Comparison of ENCODE assay signal across 16 cellular contexts in genomic region chr7:45069444-45070253, GRCh38. TPM values are rescaled to one million over a fixed set of nuclear protein-coding genes. Genes with fewer than 3 reads are reported as not detected.
DNase-seq lines count a peak whose midpoint lies in the region; ATAC-seq and TF ChIP-seq lines count a peak whose summit lies in the region.
"Had no signal": no experiment of that assay in that cellular context is flagged by ENCODE, and none has a peak within 500 bp of the region (broad histone marks: within the 10 kb centered on the region; RNA-seq: fewer than 3 reads in every experiment).

No MANE protein-coding gene starts in this region.

- no peak for TF ChIP-seq POLR2A in prostate gland (IDR thresholded peaks at IDR 0.05)

- H3K27ac ChIP-seq in prostate gland (no peak overlapping the region), PC-9 (no peak overlapping the region)
- H3K27ac ChIP-seq: heart left ventricle, pancreas had no signal

- no peaks in the 10 kb centered on the region for H3K9me2 ChIP-seq in PC-9 (ENCODE audit: insufficient read depth)

- H3K9me3 Mint-ChIP-seq in activated CD4-positive, alpha-beta T cell treated with anti-CD3 and anti-CD28 coated beads, Interleukin-2, amount 10 ng/mL, durations not matched to agents 24 days and 14 days: no peaks in the 10 kb centered on the region
- no peaks in the 10 kb centered on the region for H3K9me3 Mint-ChIP-seq in activated T-helper 2 cell treated with anti-CD3 and anti-CD28 coated beads, Interferon-gamma antibody, Interleukin-2, Interleukin-4, amounts not matched to agents 10 μg/mL and 5 μg/mL and 100 μg/mL, durations not matched to agents 14 hours and 24 hours and 36 hours
- no peaks in the 10 kb centered on the region for H3K9me3 Mint-ChIP-seq in naive thymus-derived CD8-positive, alpha-beta T cell

- H3K4me1 ChIP-seq in prostate gland (replicated peaks) (no peaks in the 10 kb centered on the region), PC-9 (replicated peaks; ENCODE audit: insufficient read depth) (peaks cover 10% of the 10 kb centered on the region)
- H3K4me1 ChIP-seq: pancreas had no signal

- peaks cover 0 to 3% of the 10 kb centered on the region in 2 donors for H3K36me3 ChIP-seq in prostate gland
- no peaks in the 10 kb centered on the region; the same call in 1 of the 2 replicates for H3K36me3 ChIP-seq in PC-9 (ENCODE audit: low read depth)

- no TSS peak for BruUV-seq in PC-9 (replicated peaks; lab: Mats Ljungman, UMichigan)

- no peaks in the 10 kb centered on the region for H3K79me2 ChIP-seq in PC-9 (ENCODE audit: low read depth)

- no peak overlapping the region for H2AFZ ChIP-seq in PC-9

- H4K20me1 ChIP-seq in PC-9 (ENCODE audit: insufficient read depth): no peaks in the 10 kb centered on the region

- intact Hi-C loops in activated CD4-positive, alpha-beta T cell treated with anti-CD3 and anti-CD28 coated beads, Interleukin-2, amount 10 ng/mL, durations not matched to agents 24 days and 14 days (cut with micrococcal nuclease): no loop called here
- intact Hi-C loops in activated T-helper 2 cell treated with anti-CD3 and anti-CD28 coated beads, Interferon-gamma antibody, Interleukin-2, Interleukin-4, amounts not matched to agents 10 μg/mL and 5 μg/mL and 100 μg/mL, durations not matched to agents 14 hours and 24 hours and 36 hours (cut with micrococcal nuclease): no loop called here
- intact Hi-C loops in prostate gland (cut with DNase I) (no loop called here), PC-9 (cut with micrococcal nuclease; ENCODE audit: unreplicated experiment) (no loop called here)

- H3K27ac Mint-ChIP-seq in activated CD4-positive, alpha-beta T cell treated with anti-CD3 and anti-CD28 coated beads, Interleukin-2, amount 10 ng/mL, durations not matched to agents 24 days and 14 days: peak overlapping the region; percentile 34
- peak overlapping the region; percentile 42 for H3K27ac Mint-ChIP-seq in activated T-helper 2 cell treated with anti-CD3 and anti-CD28 coated beads, Interferon-gamma antibody, Interleukin-2, Interleukin-4, amounts not matched to agents 10 μg/mL and 5 μg/mL and 100 μg/mL, durations not matched to agents 14 hours and 24 hours and 36 hours
- H3K27ac Mint-ChIP-seq in naive thymus-derived CD8-positive, alpha-beta T cell: peak overlapping the region in 6 of 10 donors; percentile 10 to 66 (median 37)

- H3K27me3 ChIP-seq in prostate gland (replicated peaks; ENCODE audit: insufficient read depth) (no peaks in the 10 kb centered on the region), PC-9 (ENCODE audit: insufficient read depth, low read depth) (no peaks in the 10 kb centered on the region)
- H3K27me3 ChIP-seq: heart left ventricle, pancreas had no signal

- peaks cover 64% of the 10 kb centered on the region for H3K36me3 Mint-ChIP-seq in activated CD4-positive, alpha-beta T cell treated with anti-CD3 and anti-CD28 coated beads, Interleukin-2, amount 10 ng/mL, durations not matched to agents 24 days and 14 days (ENCODE audit: low read depth)
- H3K36me3 Mint-ChIP-seq in activated T-helper 2 cell treated with anti-CD3 and anti-CD28 coated beads, Interferon-gamma antibody, Interleukin-2, Interleukin-4, amounts not matched to agents 10 μg/mL and 5 μg/mL and 100 μg/mL, durations not matched to agents 14 hours and 24 hours and 36 hours (ENCODE audit: low read depth): peaks cover 71% of the 10 kb centered on the region
- H3K36me3 Mint-ChIP-seq in naive thymus-derived CD8-positive, alpha-beta T cell: peaks cover 5 to 95% (median 6%) of the 10 kb centered on the region in 3 donors

- no peaks in the 10 kb centered on the region for H3K9me3 ChIP-seq in prostate gland
- no peaks in the 10 kb centered on the region for H3K9me3 ChIP-seq in PC-9 (ENCODE audit: insufficient read depth, low read depth)
- H3K9me3 ChIP-seq: heart left ventricle, pancreas had no signal

- H3K27me3 Mint-ChIP-seq in activated CD4-positive, alpha-beta T cell treated with anti-CD3 and anti-CD28 coated beads, Interleukin-2, amount 10 ng/mL, durations not matched to agents 24 days and 14 days: no peaks in the 10 kb centered on the region
- no peaks in the 10 kb centered on the region for H3K27me3 Mint-ChIP-seq in activated T-helper 2 cell treated with anti-CD3 and anti-CD28 coated beads, Interferon-gamma antibody, Interleukin-2, Interleukin-4, amounts not matched to agents 10 μg/mL and 5 μg/mL and 100 μg/mL, durations not matched to agents 14 hours and 24 hours and 36 hours (ENCODE audit: low read depth)
- no peaks in the 10 kb centered on the region for H3K27me3 Mint-ChIP-seq in naive thymus-derived CD8-positive, alpha-beta T cell
- H3K27me3 Mint-ChIP-seq: CD4-positive, alpha-beta memory T cell had no signal

- POLR2A ChIA-PET in naive thymus-derived CD8-positive, alpha-beta T cell (lab: Charles Lee): interaction anchor here (1.0 to 1.1 kb wide), 2 partner anchors 42 to 95 kb away, joined by 3 to 4 read pairs; partner anchors contain the start of gene TBRG4
- POLR2A ChIA-PET in PC-9 (lab: Charles Lee; ENCODE audit: unreplicated experiment): no interaction called here

- no peak for DNase-seq in activated CD4-positive, alpha-beta T cell treated with anti-CD3 and anti-CD28 coated beads, Interleukin-2, amount 10 ng/mL, durations not matched to agents 24 days and 14 days
- DNase-seq in activated CD4-positive, alpha-beta T cell treated with anti-CD3 and anti-CD28 coated beads for 48 hours: no peak
- DNase-seq in activated T-helper 2 cell treated with anti-CD3 and anti-CD28 coated beads, Interferon-gamma antibody, Interleukin-2, Interleukin-4, amounts not matched to agents 10 μg/mL and 5 μg/mL and 100 μg/mL, durations not matched to agents 14 hours and 24 hours and 36 hours (ENCODE audit: low spot score): no peak
- DNase-seq in naive thymus-derived CD8-positive, alpha-beta T cell: no peak
- no peak for DNase-seq in prostate gland (ENCODE audit: low spot score)
- DNase-seq in PC-9: no peak
- DNase-seq: CD4-positive, alpha-beta memory T cell; heart left ventricle; NCI-H187; pancreas; RPMI8226; substantia nigra had no signal

- ATAC-seq in naive thymus-derived CD8-positive, alpha-beta T cell: no peak
- no peak for ATAC-seq in HG02588 (IDR thresholded peaks at IDR 0.05; ENCODE audit: unreplicated experiment)
- ATAC-seq: esophagus mucosa, heart left ventricle, pancreas had no signal

- peaks cover 25% of the 10 kb centered on the region for H3K4me1 Mint-ChIP-seq in activated CD4-positive, alpha-beta T cell treated with anti-CD3 and anti-CD28 coated beads, Interleukin-2, amount 10 ng/mL, durations not matched to agents 24 days and 14 days
- peaks cover 8% of the 10 kb centered on the region for H3K4me1 Mint-ChIP-seq in activated T-helper 2 cell treated with anti-CD3 and anti-CD28 coated beads, Interferon-gamma antibody, Interleukin-2, Interleukin-4, amounts not matched to agents 10 μg/mL and 5 μg/mL and 100 μg/mL, durations not matched to agents 14 hours and 24 hours and 36 hours (ENCODE audit: low read depth)
- peaks cover 20 to 46% (median 38%) of the 10 kb centered on the region in 4 donors for H3K4me1 Mint-ChIP-seq in naive thymus-derived CD8-positive, alpha-beta T cell

- H3K4me3 ChIP-seq in prostate gland (no peak overlapping the region), PC-9 (no peak overlapping the region)
- H3K4me3 ChIP-seq: heart left ventricle, pancreas had no signal

- peaks cover 11% of the 10 kb centered on the region; the same call in 1 of the 2 replicates for H3F3A ChIP-seq in PC-9 (ENCODE audit: insufficient read depth, low read depth)

- CTCF ChIA-PET in PC-9 (lab: Charles Lee): no interaction called here

- H3K4me3 Mint-ChIP-seq in activated CD4-positive, alpha-beta T cell treated with anti-CD3 and anti-CD28 coated beads, Interleukin-2, amount 10 ng/mL, durations not matched to agents 24 days and 14 days: no peak overlapping the region
- no peak overlapping the region for H3K4me3 Mint-ChIP-seq in activated T-helper 2 cell treated with anti-CD3 and anti-CD28 coated beads, Interferon-gamma antibody, Interleukin-2, Interleukin-4, amounts not matched to agents 10 μg/mL and 5 μg/mL and 100 μg/mL, durations not matched to agents 14 hours and 24 hours and 36 hours (ENCODE audit: low read depth)
- no peak overlapping the region for H3K4me3 Mint-ChIP-seq in naive thymus-derived CD8-positive, alpha-beta T cell
- H3K4me3 Mint-ChIP-seq: CD4-positive, alpha-beta memory T cell had no signal

- TF ChIP-seq CTCF in GM12874 (IDR thresholded peaks at IDR 0.05; ENCODE audit: insufficient read depth, low read depth, low read length): 0 out of 2 replicates have a peak, but pooled peaks have one; percentile 14
- peak in 1 of 4 experiments; percentile 6 for TF ChIP-seq CTCF in prostate gland (IDR thresholded peaks at IDR 0.05)
- TF ChIP-seq CTCF in PC-9 (conservative IDR thresholded peaks at IDR 0.05): no peak

- WGBS in prostate gland: 89% methylated on average over 15 of the region's 15 CpGs

- H3K4me2 ChIP-seq in PC-9: no peak overlapping the region

RNA-seq across cellular contexts. Expression of gene NACAD, which starts 19.1 kb away (rescaled TPM):
- 0.09 and 0.31 TPM in 2 replicates for total RNA-seq in activated CD4-positive, alpha-beta T cell treated with anti-CD3 and anti-CD28 coated beads, Interleukin-2, amount 10 ng/mL, durations not matched to agents 24 days and 14 days
- total RNA-seq in activated T-helper 2 cell treated with anti-CD3 and anti-CD28 coated beads, Interferon-gamma antibody, Interleukin-2, Interleukin-4, amounts not matched to agents 10 μg/mL and 5 μg/mL and 100 μg/mL, durations not matched to agents 14 hours and 24 hours and 36 hours: 0.30 and 0.52 TPM in 2 replicates
- under 1 TPM; 0.13 to 0.16 TPM for total RNA-seq in naive thymus-derived CD8-positive, alpha-beta T cell
- under 1 TPM; 0.06 to 0.15 (median 0.15) TPM for polyA plus RNA-seq in naive thymus-derived CD8-positive, alpha-beta T cell
- total RNA-seq in prostate gland: 10 to 100 TPM in 1 of 2 donors, 1 to 10 TPM in 1; 3.5 to 10.3 TPM
- total RNA-seq in PC-9 (2021): 0.15 and 0.24 TPM in 2 replicates
- total RNA-seq: CD4-positive, alpha-beta memory T cell; T-helper 1 cell treated with Interleukin-12 subunit alpha and Interleukin-12 subunit beta and Interleukin-4 antibody, amounts not matched to agents 30 ng/mL and 1 ng/mL, for 36 hours had no signal
- polyA plus RNA-seq: CD4-positive, alpha-beta memory T cell had no signal

RNA-seq across cellular contexts. Expression of gene TBRG4, which starts 41.8 kb away (rescaled TPM):
- total RNA-seq in activated CD4-positive, alpha-beta T cell treated with anti-CD3 and anti-CD28 coated beads, Interleukin-2, amount 10 ng/mL, durations not matched to agents 24 days and 14 days: 192 and 198 TPM in 2 replicates
- 167 and 180 TPM in 2 replicates for total RNA-seq in activated T-helper 2 cell treated with anti-CD3 and anti-CD28 coated beads, Interferon-gamma antibody, Interleukin-2, Interleukin-4, amounts not matched to agents 10 μg/mL and 5 μg/mL and 100 μg/mL, durations not matched to agents 14 hours and 24 hours and 36 hours
- 100 to 1,000 TPM; 154 to 167 TPM for total RNA-seq in naive thymus-derived CD8-positive, alpha-beta T cell
- polyA plus RNA-seq in naive thymus-derived CD8-positive, alpha-beta T cell: 10 to 100 TPM; 51.3 to 95.7 (median 69.0) TPM
- 10 to 100 TPM; 46.4 to 76.3 TPM for total RNA-seq in prostate gland
- total RNA-seq in PC-9 (2021): 117 and 120 TPM in 2 replicates
